In genomic region chr21:45054927-45055612, GRCh38 we compare ENCODE assay signal across 1 cellular context.
TF ChIP-seq lines count a peak whose summit lies in the region.

No MANE protein-coding gene starts in this region.

TF ChIP-seq in H1, 55 proteins besides CTCF, POLR2A, EP300 and RAD21:
- TF ChIP-seq SP2 (IDR thresholded peaks at IDR 0.05; ENCODE audit: low read length) (no peak), CHD7 (IDR thresholded peaks at IDR 0.05; ENCODE audit: insufficient replicate concordance, low read length) (no peak), CHD2 (IDR thresholded peaks at IDR 0.05; ENCODE audit: low read length) (no peak), HDAC6 (IDR thresholded peaks at IDR 0.05; ENCODE audit: low read depth, low read length) (no peak), SP1 (IDR thresholded peaks at IDR 0.05; ENCODE audit: low read depth, low read length) (no peak), RFX5 (IDR thresholded peaks at IDR 0.05; ENCODE audit: borderline replicate concordance, low read depth, low read length) (no peak), SIN3A (conservative IDR thresholded peaks at IDR 0.05 in 1 of 2, IDR thresholded peaks at IDR 0.05 in 1 of 2; ENCODE audit: low read depth in 1 of 2, low read length in 2 of 2) (no peak), ATF3 (IDR thresholded peaks at IDR 0.05; ENCODE audit: insufficient read depth, low read depth, low read length) (no peak), RNF2 (IDR thresholded peaks at IDR 0.05; ENCODE audit: borderline replicate concordance, low read depth, low read length, missing control alignments, poor library complexity, severe bottlenecking) (no peak), GABPA (IDR thresholded peaks at IDR 0.05; ENCODE audit: borderline replicate concordance, insufficient read depth, low read length) (no peak), RBBP5 (IDR thresholded peaks at IDR 0.05; ENCODE audit: borderline replicate concordance, low read depth, low read length) (no peak), SIRT6 (IDR thresholded peaks at IDR 0.05; ENCODE audit: low read length) (no peak), TAF7 (optimal IDR thresholded peaks at IDR 0.05; ENCODE audit: borderline replicate concordance, low read depth, low read length) (no peak), USF2 (IDR thresholded peaks at IDR 0.05; ENCODE audit: low read length) (no peak), JUN (IDR thresholded peaks at IDR 0.05; ENCODE audit: low read depth, low read length) (no peak)
